Comparison of ENCODE assay signal across 1 cellular context in the genomic region with DNA sequence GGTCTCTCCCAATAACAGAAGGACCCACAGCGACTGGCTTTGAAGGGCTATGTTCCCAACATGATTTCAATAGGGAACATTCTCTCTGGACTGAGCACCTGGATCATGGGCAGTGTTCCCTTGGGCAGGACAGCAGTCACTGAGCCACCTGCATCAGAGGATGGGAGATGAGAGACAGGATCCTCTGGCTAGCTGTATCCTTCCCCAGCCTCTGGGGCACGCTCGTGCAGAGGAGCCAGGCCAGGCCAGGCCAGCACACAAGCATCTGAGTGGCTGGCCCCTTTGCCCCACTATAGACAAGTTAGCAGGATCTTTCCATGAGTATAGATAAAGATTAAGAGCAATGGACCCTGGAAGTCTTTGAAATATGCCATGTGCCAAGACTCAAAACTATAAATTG.
TF ChIP-seq lines count a peak whose summit lies in the region.

No MANE protein-coding gene starts in this region.

TF ChIP-seq in GM23338, 12 proteins besides CTCF, POLR2A, EP300 and RAD21:
- TF ChIP-seq ZNF462 (CRISPR knock-in tag; IDR thresholded peaks at IDR 0.05) (no peak), STAT1 (IDR thresholded peaks at IDR 0.05; ENCODE audit: unreplicated experiment) (no peak), JUNB (IDR thresholded peaks at IDR 0.05; ENCODE audit: unreplicated experiment) (no peak), EZH2 (IDR thresholded peaks at IDR 0.05; ENCODE audit: low read depth, unreplicated experiment) (no peak), EZH2phosphoT487 (IDR thresholded peaks at IDR 0.05; ENCODE audit: unreplicated experiment) (no peak), ZNF331 (CRISPR knock-in tag; IDR thresholded peaks at IDR 0.05; ENCODE audit: low read depth) (no peak), POLR2AphosphoS5 (IDR thresholded peaks at IDR 0.05; ENCODE audit: low read depth) (no peak), ETS1 (IDR thresholded peaks at IDR 0.05) (no peak), ZNF114 (CRISPR knock-in tag; IDR thresholded peaks at IDR 0.05) (no peak), CREB1 (CRISPR knock-in tag; IDR thresholded peaks at IDR 0.05; ENCODE audit: low read depth) (no peak), NANOG (IDR thresholded peaks at IDR 0.05; ENCODE audit: borderline replicate concordance) (no peak)
- TF ChIP-seq, protein P1, sequence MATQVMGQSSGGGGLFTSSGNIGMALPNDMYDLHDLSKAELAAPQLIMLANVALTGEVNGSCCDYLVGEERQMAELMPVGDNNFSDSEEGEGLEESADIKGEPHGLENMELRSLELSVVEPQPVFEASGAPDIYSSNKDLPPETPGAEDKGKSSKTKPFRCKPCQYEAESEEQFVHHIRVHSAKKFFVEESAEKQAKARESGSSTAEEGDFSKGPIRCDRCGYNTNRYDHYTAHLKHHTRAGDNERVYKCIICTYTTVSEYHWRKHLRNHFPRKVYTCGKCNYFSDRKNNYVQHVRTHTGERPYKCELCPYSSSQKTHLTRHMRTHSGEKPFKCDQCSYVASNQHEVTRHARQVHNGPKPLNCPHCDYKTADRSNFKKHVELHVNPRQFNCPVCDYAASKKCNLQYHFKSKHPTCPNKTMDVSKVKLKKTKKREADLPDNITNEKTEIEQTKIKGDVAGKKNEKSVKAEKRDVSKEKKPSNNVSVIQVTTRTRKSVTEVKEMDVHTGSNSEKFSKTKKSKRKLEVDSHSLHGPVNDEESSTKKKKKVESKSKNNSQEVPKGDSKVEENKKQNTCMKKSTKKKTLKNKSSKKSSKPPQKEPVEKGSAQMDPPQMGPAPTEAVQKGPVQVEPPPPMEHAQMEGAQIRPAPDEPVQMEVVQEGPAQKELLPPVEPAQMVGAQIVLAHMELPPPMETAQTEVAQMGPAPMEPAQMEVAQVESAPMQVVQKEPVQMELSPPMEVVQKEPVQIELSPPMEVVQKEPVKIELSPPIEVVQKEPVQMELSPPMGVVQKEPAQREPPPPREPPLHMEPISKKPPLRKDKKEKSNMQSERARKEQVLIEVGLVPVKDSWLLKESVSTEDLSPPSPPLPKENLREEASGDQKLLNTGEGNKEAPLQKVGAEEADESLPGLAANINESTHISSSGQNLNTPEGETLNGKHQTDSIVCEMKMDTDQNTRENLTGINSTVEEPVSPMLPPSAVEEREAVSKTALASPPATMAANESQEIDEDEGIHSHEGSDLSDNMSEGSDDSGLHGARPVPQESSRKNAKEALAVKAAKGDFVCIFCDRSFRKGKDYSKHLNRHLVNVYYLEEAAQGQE (IDR thresholded peaks at IDR 0.05; ENCODE audit: unreplicated experiment), result no peak
